10 cellular contexts compared by ENCODE assay signal in the genomic region with DNA sequence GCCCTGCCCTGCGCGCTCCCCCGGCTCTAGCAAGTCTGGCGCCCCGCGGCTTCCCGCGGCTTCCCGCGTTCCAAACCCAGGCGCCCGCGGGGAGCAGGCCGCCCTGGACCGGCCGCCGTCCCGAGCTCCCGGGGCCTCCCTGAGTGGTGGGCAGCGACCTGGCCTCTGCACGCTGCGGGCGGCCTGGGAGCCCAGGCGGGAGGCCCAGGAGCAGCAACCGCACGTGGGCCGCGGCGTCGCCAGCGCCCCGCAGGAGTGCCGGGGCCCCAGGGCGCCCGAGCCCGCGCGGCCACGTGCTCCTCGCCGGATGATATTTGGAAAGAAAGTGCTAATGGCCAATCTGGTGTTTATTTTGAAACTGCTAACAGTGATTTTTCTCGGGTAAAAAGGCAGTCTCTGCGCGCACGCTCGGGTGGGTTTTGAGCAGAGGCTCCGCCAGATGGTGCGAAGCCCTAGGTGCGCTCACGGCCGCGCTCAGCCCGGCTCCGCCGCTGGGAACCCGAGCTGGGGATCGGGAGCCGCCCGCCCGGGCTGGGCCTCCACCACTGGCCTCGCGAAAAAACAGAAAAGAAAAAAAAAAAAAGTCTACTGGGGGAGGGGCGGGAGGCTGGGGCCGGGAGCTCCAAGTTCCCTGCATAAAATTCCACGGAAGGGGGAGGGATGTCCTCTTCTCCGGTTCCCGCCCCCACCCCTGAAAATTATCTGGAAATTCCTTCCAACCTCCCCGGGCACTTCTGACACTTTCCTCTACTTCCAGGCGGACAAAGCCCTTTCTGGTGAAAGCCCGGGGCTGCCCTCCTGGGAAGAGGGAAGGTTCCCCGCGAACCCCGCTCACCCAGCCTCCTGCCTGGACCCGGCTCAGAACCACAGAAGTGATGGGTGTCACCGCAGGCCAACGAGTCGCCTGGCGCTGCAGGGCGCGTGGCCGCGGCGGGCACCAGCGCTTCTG. TPM values are rescaled to one million over a fixed set of nuclear protein-coding genes. Genes with fewer than 3 reads are reported as not detected.
DNase-seq lines count a peak whose midpoint lies in the region; ATAC-seq and TF ChIP-seq lines count a peak whose summit lies in the region.
"Had no signal": no experiment of that assay in that cellular context is flagged by ENCODE, and none has a peak within 500 bp of the region (broad histone marks: within the 10 kb centered on the region; RNA-seq: fewer than 3 reads in every experiment).

No MANE protein-coding gene starts in this region.

- peaks cover 10% of the 10 kb centered on the region; the same call in 1 of the 2 replicates for H3F3A ChIP-seq in GM23338 (replicated peaks; ENCODE audit: low read depth)

- peak overlapping the region; percentile 70 for H3K4me2 ChIP-seq in GM23338
- H3K4me2 ChIP-seq in hepatocyte, result peak overlapping the region; percentile 75

- H3K27ac Mint-ChIP-seq in GM23338, result no peak overlapping the region

- peak; percentile 4; the same call in 1 of the 3 replicates for ATAC-seq in GM23338
- ATAC-seq in sciatic nerve, result no peak
- no peak for ATAC-seq in HG03039 (IDR thresholded peaks at IDR 0.05; ENCODE audit: unreplicated experiment)
- ATAC-seq: HepG2 had no signal

- no peaks in the 10 kb centered on the region; the same call in 2 of the 3 replicates for H3K36me3 Mint-ChIP-seq in GM23338 (ENCODE audit: low read depth)

- H3K4me1 Mint-ChIP-seq in GM23338, result peaks cover 55% of the 10 kb centered on the region

- no peak overlapping the region for H3K27ac ChIP-seq in GM23338 (ENCODE audit: low read depth)
- H3K27ac ChIP-seq in hepatocyte, result no peak overlapping the region

- WGBS in hepatocyte (ENCODE audit: low lambda C conversion rate, missing lambda C conversion rate), result 3% methylated on average over 70 of the region's 84 CpGs

- H3K79me2 ChIP-seq in GM23338 (replicated peaks; ENCODE audit: insufficient read depth) (no peaks in the 10 kb centered on the region), hepatocyte (no peaks in the 10 kb centered on the region)

- H2AFZ ChIP-seq in GM23338 (no peak overlapping the region; the same call in 1 of the 2 replicates), hepatocyte (peak overlapping the region; percentile 20)

- TF ChIP-seq CTCF in GM23338 (conservative IDR thresholded peaks at IDR 0.05; ENCODE audit: low read depth in 2 of 2) (no peak), hepatocyte (IDR thresholded peaks at IDR 0.05; ENCODE audit: poor library complexity) (no peak)

- H3K4me1 ChIP-seq in GM23338 (ENCODE audit: insufficient read depth) (peaks cover 65% of the 10 kb centered on the region), hepatocyte (ENCODE audit: insufficient read depth) (peaks cover 29% of the 10 kb centered on the region)

- DNase-seq in GM23338 (ENCODE audit: low spot score), result no peak
- peak; percentile 18 for DNase-seq in NCI-H446 treated with DMSO at 0.1 percent for 48 hours (lab: John Stamatoyannopoulos, UW)
- DNase-seq in hepatocyte (ENCODE audit: low spot score), result no peak
- peak; percentile 59 for DNase-seq in sciatic nerve (ENCODE audit: low spot score)
- no peak for DNase-seq in DMS153 treated with DMSO at 0.1 percent for 48 hours (lab: John Stamatoyannopoulos, UW; ENCODE audit: unreplicated experiment)
- DNase-seq in Kasumi-1 (lab: John Stamatoyannopoulos, UW), result no peak
- DNase-seq: caudate nucleus, SHP77 treated with DMSO at 0.1 percent for 48 hours had no signal

- intact Hi-C loops in sciatic nerve (cut with DNase I), result loop anchor here (10.0 kb wide), 1 partner anchor 925 kb away; no protein-coding TSS in a partner anchor

- H4K20me1 ChIP-seq in GM23338 (replicated peaks; ENCODE audit: insufficient read depth), result no peaks in the 10 kb centered on the region
- no peaks in the 10 kb centered on the region for H4K20me1 ChIP-seq in hepatocyte (ENCODE audit: insufficient read depth, poor library complexity, severe bottlenecking)

- H3K4me3 ChIP-seq in GM23338, result peak overlapping the region; percentile 51
- no peak overlapping the region for H3K4me3 ChIP-seq in hepatocyte

- H3K9me3 Mint-ChIP-seq in GM23338, result peaks cover 14% of the 10 kb centered on the region; the same call in 2 of the 3 replicates

- H3K36me3 ChIP-seq in GM23338 (ENCODE audit: insufficient read depth) (no peaks in the 10 kb centered on the region), hepatocyte (replicated peaks; ENCODE audit: insufficient read depth, low read depth) (no peaks in the 10 kb centered on the region)

- H3K9me3 ChIP-seq in hepatocyte (ENCODE audit: low read depth), result no peaks in the 10 kb centered on the region

- H3K9me2 ChIP-seq in GM23338 (ENCODE audit: insufficient read depth) (no peaks in the 10 kb centered on the region), hepatocyte (replicated peaks; ENCODE audit: insufficient read depth) (no peaks in the 10 kb centered on the region)

- peaks cover 86% of the 10 kb centered on the region for H3K27me3 Mint-ChIP-seq in GM23338 (ENCODE audit: insufficient read depth, low read depth, poor library complexity)

- peaks cover 98% of the 10 kb centered on the region for H3K27me3 ChIP-seq in GM23338 (ENCODE audit: insufficient read depth)
- peaks cover 81% of the 10 kb centered on the region for H3K27me3 ChIP-seq in hepatocyte

- H3K4me3 Mint-ChIP-seq in GM23338, result peak overlapping the region; percentile 69

TF ChIP-seq in GM23338, 12 proteins besides CTCF, POLR2A, EP300 and RAD21 (continues in another document):
- TF ChIP-seq EZH2 (IDR thresholded peaks at IDR 0.05; ENCODE audit: low read depth, unreplicated experiment), result peak; percentile 75
- TF ChIP-seq, protein P1, sequence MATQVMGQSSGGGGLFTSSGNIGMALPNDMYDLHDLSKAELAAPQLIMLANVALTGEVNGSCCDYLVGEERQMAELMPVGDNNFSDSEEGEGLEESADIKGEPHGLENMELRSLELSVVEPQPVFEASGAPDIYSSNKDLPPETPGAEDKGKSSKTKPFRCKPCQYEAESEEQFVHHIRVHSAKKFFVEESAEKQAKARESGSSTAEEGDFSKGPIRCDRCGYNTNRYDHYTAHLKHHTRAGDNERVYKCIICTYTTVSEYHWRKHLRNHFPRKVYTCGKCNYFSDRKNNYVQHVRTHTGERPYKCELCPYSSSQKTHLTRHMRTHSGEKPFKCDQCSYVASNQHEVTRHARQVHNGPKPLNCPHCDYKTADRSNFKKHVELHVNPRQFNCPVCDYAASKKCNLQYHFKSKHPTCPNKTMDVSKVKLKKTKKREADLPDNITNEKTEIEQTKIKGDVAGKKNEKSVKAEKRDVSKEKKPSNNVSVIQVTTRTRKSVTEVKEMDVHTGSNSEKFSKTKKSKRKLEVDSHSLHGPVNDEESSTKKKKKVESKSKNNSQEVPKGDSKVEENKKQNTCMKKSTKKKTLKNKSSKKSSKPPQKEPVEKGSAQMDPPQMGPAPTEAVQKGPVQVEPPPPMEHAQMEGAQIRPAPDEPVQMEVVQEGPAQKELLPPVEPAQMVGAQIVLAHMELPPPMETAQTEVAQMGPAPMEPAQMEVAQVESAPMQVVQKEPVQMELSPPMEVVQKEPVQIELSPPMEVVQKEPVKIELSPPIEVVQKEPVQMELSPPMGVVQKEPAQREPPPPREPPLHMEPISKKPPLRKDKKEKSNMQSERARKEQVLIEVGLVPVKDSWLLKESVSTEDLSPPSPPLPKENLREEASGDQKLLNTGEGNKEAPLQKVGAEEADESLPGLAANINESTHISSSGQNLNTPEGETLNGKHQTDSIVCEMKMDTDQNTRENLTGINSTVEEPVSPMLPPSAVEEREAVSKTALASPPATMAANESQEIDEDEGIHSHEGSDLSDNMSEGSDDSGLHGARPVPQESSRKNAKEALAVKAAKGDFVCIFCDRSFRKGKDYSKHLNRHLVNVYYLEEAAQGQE (IDR thresholded peaks at IDR 0.05; ENCODE audit: unreplicated experiment), result no peak
- TF ChIP-seq, protein P2, sequence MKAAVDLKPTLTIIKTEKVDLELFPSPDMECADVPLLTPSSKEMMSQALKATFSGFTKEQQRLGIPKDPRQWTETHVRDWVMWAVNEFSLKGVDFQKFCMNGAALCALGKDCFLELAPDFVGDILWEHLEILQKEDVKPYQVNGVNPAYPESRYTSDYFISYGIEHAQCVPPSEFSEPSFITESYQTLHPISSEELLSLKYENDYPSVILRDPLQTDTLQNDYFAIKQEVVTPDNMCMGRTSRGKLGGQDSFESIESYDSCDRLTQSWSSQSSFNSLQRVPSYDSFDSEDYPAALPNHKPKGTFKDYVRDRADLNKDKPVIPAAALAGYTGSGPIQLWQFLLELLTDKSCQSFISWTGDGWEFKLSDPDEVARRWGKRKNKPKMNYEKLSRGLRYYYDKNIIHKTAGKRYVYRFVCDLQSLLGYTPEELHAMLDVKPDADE (IDR thresholded peaks at IDR 0.05), result no peak

RNA-seq across cellular contexts. Expression of a gene that starts 4.3 kb away (rescaled TPM):
- 0.23 and 0.49 TPM in 2 replicates for total RNA-seq in GM23338 (2014; rRNA removed; shearing (Covaris generic))
- polyA plus RNA-seq in GM23338 (2016; fragmentation: Nextera tagmentation; extraction: Ambion mirVana) (0.12 and 0.27 TPM in 2 replicates), hepatocyte (0.15 and 0.22 TPM in 2 replicates)
- total RNA-seq in hepatocyte (0.40 and 0.77 TPM in 2 replicates), sciatic nerve (38.9 TPM)
- total RNA-seq: HepG2 had no signal
- polyA plus RNA-seq: HepG2 had no signal

Comparison
In these comparisons a context has a peak if more than half of its experiments do, and no peak if none do; other contexts are left out.
1. DNase-seq: peak in NCI-H446 treated with DMSO at 0.1 percent for 48 hours (single experiment) and sciatic nerve (single experiment); none in GM23338 (single experiment), hepatocyte (single experiment), DMS153 treated with DMSO at 0.1 percent for 48 hours (single experiment) and Kasumi-1 (0 of 2).
2. RNA of a gene that starts 4.3 kb away (total RNA-seq): 38.9 TPM in sciatic nerve (single experiment); 0.40 to 0.77 TPM in hepatocyte and 0.23 to 0.49 TPM in GM23338; every median in the first group is over 10 times any median in the second.